22 cellular contexts compared by ENCODE assay signal in the genomic region with DNA sequence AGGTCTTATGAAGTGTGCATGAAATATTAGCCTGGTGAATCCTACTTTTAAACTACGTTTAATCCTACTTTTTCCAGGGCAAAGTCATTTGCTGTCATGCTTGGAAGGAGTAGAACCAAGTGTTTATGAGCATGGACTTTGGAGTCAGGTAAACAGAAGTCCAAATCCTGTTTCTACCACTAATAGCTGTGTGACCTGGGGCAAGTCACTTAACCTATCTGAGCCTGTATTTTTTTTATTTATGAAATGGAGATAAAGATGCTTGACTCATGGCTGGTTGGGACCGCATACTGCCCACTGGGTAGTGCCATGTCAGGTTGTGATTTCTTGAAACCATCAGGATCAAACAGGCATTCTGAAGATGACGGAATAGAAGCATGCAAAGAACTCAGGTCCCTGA.
A peak's percentile ranks its signal among the peaks of the same experiment; 100 is the strongest.
DNase-seq lines count a peak whose midpoint lies in the region; ATAC-seq, FAIRE-seq and TF ChIP-seq lines count a peak whose summit lies in the region.
"Had no signal": no experiment of that assay in that cellular context is flagged by ENCODE, and none has a peak within 500 bp of the region (broad histone marks: within the 10 kb centered on the region; RNA-seq: fewer than 3 reads in every experiment).

No MANE protein-coding gene starts in this region.

- TF ChIP-seq POLR2A in HepG2 (IDR thresholded peaks at IDR 0.05; ENCODE audit: insufficient read depth in 1 of 2, low read depth in 2 of 2, low read length in 2 of 2) (no peak), right lobe of liver (IDR thresholded peaks at IDR 0.05) (no peak)

- no peak overlapping the region for H3K18ac ChIP-seq in neuronal stem cell (ENCODE audit: low read length)

- no peak overlapping the region for H3K4me2 ChIP-seq in HepG2 (ENCODE audit: low read depth, low read length)
- no peak overlapping the region for H3K4me2 ChIP-seq in astrocyte (ENCODE audit: low read length)
- no peak overlapping the region for H3K4me2 ChIP-seq in neuronal stem cell (ENCODE audit: insufficient read depth, low read length, poor library complexity, severe bottlenecking)
- H3K4me2 ChIP-seq: BLaER1 treated with 17β-estradiol and CSF1 and Interleukin-3, amounts not matched to agents 10 nM and 100 nM had no signal

- H3K27me3 Mint-ChIP-seq in astrocyte (ENCODE audit: low read depth, unreplicated experiment) = no peaks in the 10 kb centered on the region

- TF ChIP-seq CTCF in HepG2 (CRISPR knock-in tag; IDR thresholded peaks at IDR 0.05) (no peak), right lobe of liver (IDR thresholded peaks at IDR 0.05) (no peak), astrocyte (IDR thresholded peaks at IDR 0.05; ENCODE audit: insufficient read depth, low read depth, low read length) (no peak)

- no peak overlapping the region for H2BK120ac ChIP-seq in neuronal stem cell (ENCODE audit: low read depth, low read length)

- no peaks in the 10 kb centered on the region for H3K79me2 ChIP-seq in HepG2 (ENCODE audit: insufficient read depth, low read length)
- no peaks in the 10 kb centered on the region for H3K79me2 ChIP-seq in astrocyte (ENCODE audit: insufficient read depth, low read length)

- no peak overlapping the region for H3K23ac ChIP-seq in neuronal stem cell (ENCODE audit: low read depth, low read length, poor library complexity)

- POLR2A ChIA-PET in HepG2 (lab: Yijun Ruan, JAX) = no interaction called here

- H2BK5ac ChIP-seq in neuronal stem cell (ENCODE audit: low read length) = no peak overlapping the region

- H3K9me3 ChIP-seq in HepG2 (ENCODE audit: low read length) (no peaks in the 10 kb centered on the region), right lobe of liver (no peaks in the 10 kb centered on the region), astrocyte (ENCODE audit: insufficient read depth, low read depth, low read length) (peaks cover 3% of the 10 kb centered on the region), neuronal stem cell (replicated peaks in 1 of 2; ENCODE audit: control insufficient read depth in 2 of 2, insufficient read depth in 1 of 2, low read depth in 1 of 2, low read length in 2 of 2) (peaks cover 0 to 3% of the 10 kb centered on the region in 2 donors)

- H4K91ac ChIP-seq in neuronal stem cell (ENCODE audit: low read depth, low read length, poor library complexity) = no peak overlapping the region

- TF ChIP-seq RAD21 in HepG2 (CRISPR knock-in tag; IDR thresholded peaks at IDR 0.05) = no peak

- CTCF ChIA-PET in HepG2 (lab: Yijun Ruan, JAX; ENCODE audit: low intra/inter-chr PET ratio, low total read pairs) = no interaction called here

- H3K79me1 ChIP-seq in neuronal stem cell (ENCODE audit: low read depth, low read length) = no peaks in the 10 kb centered on the region

- intact Hi-C loops in HepG2 (cut with micrococcal nuclease; ENCODE audit: unreplicated experiment) = no loop called here
- intact Hi-C loops in right lobe of liver (cut with DNase I) = no loop called here

- H3K27me3 ChIP-seq in HepG2 (ENCODE audit: control insufficient read depth in 1 of 2, insufficient read depth in 2 of 2, low read length in 2 of 2) (no peaks in the 10 kb centered on the region), right lobe of liver (no peaks in the 10 kb centered on the region), astrocyte (ENCODE audit: insufficient read depth, low read length) (no peaks in the 10 kb centered on the region), neuronal stem cell (ENCODE audit: control insufficient read depth in 3 of 3, insufficient read depth in 3 of 3, low read depth in 1 of 3, low read length in 3 of 3) (peaks cover 0 to 46% (median 2%) of the 10 kb centered on the region in 3 experiments)

- peaks cover 43% of the 10 kb centered on the region for H3K4me1 ChIP-seq in HepG2 (ENCODE audit: insufficient read depth, low read length)
- H3K4me1 ChIP-seq in right lobe of liver = no peaks in the 10 kb centered on the region
- peaks cover 7% of the 10 kb centered on the region for H3K4me1 ChIP-seq in astrocyte (ENCODE audit: insufficient read depth, low read length)
- H3K4me1 ChIP-seq in neuronal stem cell (ENCODE audit: control insufficient read depth in 2 of 2, insufficient read depth in 1 of 2, low read depth in 1 of 2, low read length in 2 of 2) = no peaks in the 10 kb centered on the region

- DNase-seq in HepG2 (ENCODE audit: low spot score) (no peak), right lobe of liver (no peak), astrocyte (ENCODE audit: low read depth) (no peak), ureter (ENCODE audit: low spot score) (peak; percentile 1), neuronal stem cell (ENCODE audit: low spot score) (no peak)
- DNase-seq: 8988T; AML-193; Caco-2; Calu3; CD4-positive, alpha-beta T cell; CD8-positive, alpha-beta T cell; DMS79 treated with DMSO at 0.1 percent for 48 hours; GF-D8 had no signal

- H3K9me3 Mint-ChIP-seq in astrocyte (ENCODE audit: unreplicated experiment) = peaks cover 1% of the 10 kb centered on the region
- H3K9me3 Mint-ChIP-seq: CD4-positive, alpha-beta T cell; CD8-positive, alpha-beta T cell had no signal

- H3K4me3 Mint-ChIP-seq in astrocyte (ENCODE audit: unreplicated experiment) = no peak overlapping the region
- H3K4me3 Mint-ChIP-seq: B cell; CD4-positive, alpha-beta T cell; CD8-positive, alpha-beta T cell had no signal

- H4K8ac ChIP-seq in neuronal stem cell (ENCODE audit: low read depth, low read length) = no peak overlapping the region

- H2BK15ac ChIP-seq in neuronal stem cell (ENCODE audit: low read length) = no peak overlapping the region

- TF ChIP-seq EP300 in HepG2 (IDR thresholded peaks at IDR 0.05; ENCODE audit: low read depth in 2 of 2, low read length in 2 of 2) = no peak
- TF ChIP-seq EP300 in HepG2 (CRISPR knock-in tag; IDR thresholded peaks at IDR 0.05; ENCODE audit: borderline replicate concordance) = no peak

- H3K4me1 Mint-ChIP-seq in astrocyte (ENCODE audit: low read depth, unreplicated experiment) = peaks cover 7% of the 10 kb centered on the region
- H3K4me1 Mint-ChIP-seq: B cell had no signal

- in situ Hi-C loops in HepG2 (cut with HindIII; ENCODE audit: extremely low pct_ligation_motif_present, low pct_unique_long_range_greater_than_20kb) = no loop called here

- H4K20me1 ChIP-seq in HepG2 (ENCODE audit: insufficient read depth, low read length) (no peaks in the 10 kb centered on the region), astrocyte (ENCODE audit: insufficient read depth, low read length) (no peaks in the 10 kb centered on the region)
- H4K20me1 ChIP-seq: BLaER1 treated with 17β-estradiol and CSF1 and Interleukin-3, amounts not matched to agents 10 nM and 100 nM had no signal

- no peaks in the 10 kb centered on the region for H3K36me3 ChIP-seq in HepG2 (replicated peaks in 1 of 2; ENCODE audit: control insufficient read depth in 1 of 2, insufficient read depth in 2 of 2, low read length in 2 of 2)
- H3K36me3 ChIP-seq in right lobe of liver = no peaks in the 10 kb centered on the region
- no peaks in the 10 kb centered on the region for H3K36me3 ChIP-seq in astrocyte (ENCODE audit: insufficient read depth, low read length)
- no peaks in the 10 kb centered on the region for H3K36me3 ChIP-seq in neuronal stem cell (replicated peaks in 1 of 2; ENCODE audit: control insufficient read depth in 2 of 2, insufficient read depth in 2 of 2, low read length in 2 of 2)
- H3K36me3 ChIP-seq: BLaER1 treated with 17β-estradiol and CSF1 and Interleukin-3, amounts not matched to agents 10 nM and 100 nM had no signal

- FAIRE-seq in HepG2 (lab: Jason Lieb, UNC) (no peak), astrocyte (lab: Jason Lieb, UNC) (peak; percentile 23)
- FAIRE-seq: A204.1, D721Med, G401.6, GM12891, GM19239 had no signal

- H2AFZ ChIP-seq in HepG2 (ENCODE audit: low read length) = no peak overlapping the region
- H2AFZ ChIP-seq in astrocyte (ENCODE audit: low read depth, low read length) = no peak overlapping the region
- no peak overlapping the region for H2AFZ ChIP-seq in neuronal stem cell (ENCODE audit: low read length)

- 82% methylated on average over 3 of the region's 3 CpGs for WGBS in HepG2 (ENCODE audit: low lambda C conversion rate)
- WGBS in right lobe of liver (ENCODE audit: insufficient coverage, low coverage, low lambda C conversion rate, missing lambda C conversion rate) = 77% methylated on average over 2 of the region's 3 CpGs
- no CpG with 5 or more reads among the region's 3 CpGs for WGBS in neuronal stem cell (ENCODE audit: extremely low coverage in 2 of 2, insufficient read length in 2 of 2, insufficient replicate concordance in 1 of 2), 2 donors

- H3K9ac ChIP-seq in HepG2 (ENCODE audit: insufficient read depth, low read depth, low read length) (no peak overlapping the region), astrocyte (ENCODE audit: low read length) (no peak overlapping the region), neuronal stem cell (ENCODE audit: low read depth, low read length, poor library complexity) (no peak overlapping the region)
- H3K9ac ChIP-seq: BLaER1 treated with 17β-estradiol and CSF1 and Interleukin-3, amounts not matched to agents 10 nM and 100 nM had no signal

- no peaks in the 10 kb centered on the region for H3K36me3 Mint-ChIP-seq in astrocyte (ENCODE audit: low read depth, unreplicated experiment)
- H3K36me3 Mint-ChIP-seq: CD8-positive, alpha-beta T cell had no signal

- no peak overlapping the region for H3K27ac ChIP-seq in HepG2 (ENCODE audit: extremely low read length, insufficient read depth, low read length)
- H3K27ac ChIP-seq in right lobe of liver = no peak overlapping the region
- H3K27ac ChIP-seq in astrocyte (ENCODE audit: low read depth, low read length) = no peak overlapping the region
- H3K27ac ChIP-seq in neuronal stem cell (replicated peaks; ENCODE audit: low read length) = no peak overlapping the region
- H3K27ac ChIP-seq: BLaER1 treated with 17β-estradiol and CSF1 and Interleukin-3, amounts not matched to agents 10 nM and 100 nM; C4-2B had no signal

- H3K14ac ChIP-seq in neuronal stem cell (ENCODE audit: low read length) = no peak overlapping the region

- no peak overlapping the region for H3K4ac ChIP-seq in neuronal stem cell (ENCODE audit: low read length)

- no peak overlapping the region for H2BK12ac ChIP-seq in neuronal stem cell (ENCODE audit: low read length)

- no peak overlapping the region for H2AK5ac ChIP-seq in neuronal stem cell (ENCODE audit: low read depth, low read length)

- H3K4me3 ChIP-seq in HepG2 (replicated peaks in 1 of 3; ENCODE audit: insufficient read depth in 1 of 3, low read depth in 2 of 3, low read length in 3 of 3) (no peak overlapping the region), right lobe of liver (no peak overlapping the region), astrocyte (ENCODE audit: insufficient read depth, low read depth, low read length) (no peak overlapping the region), neuronal stem cell (ENCODE audit: low read length in 2 of 2) (no peak overlapping the region)
- H3K4me3 ChIP-seq: BLaER1 treated with 17β-estradiol and CSF1 and Interleukin-3, amounts not matched to agents 10 nM and 100 nM had no signal

- ATAC-seq in HepG2 (no peak), right lobe of liver (no peak), GM21423 (IDR thresholded peaks at IDR 0.05; ENCODE audit: unreplicated experiment) (no peak)
- ATAC-seq: CD8-positive, alpha-beta T cell had no signal

- H3K27ac Mint-ChIP-seq in astrocyte (ENCODE audit: unreplicated experiment) = no peak overlapping the region
- H3K27ac Mint-ChIP-seq: B cell; CD4-positive, alpha-beta T cell; CD8-positive, alpha-beta T cell had no signal

- BruUV-seq in HepG2 (replicated peaks; lab: Mats Ljungman, UMichigan) = no TSS peak

TF ChIP-seq in HepG2, 621 proteins besides CTCF, POLR2A, EP300 and RAD21 (continues in another document):
- peak; percentile 84; the same call in 1 of the 2 replicates for TF ChIP-seq ZNF768 (CRISPR knock-in tag; IDR thresholded peaks at IDR 0.05)
